11 cellular contexts compared by ENCODE assay signal in the genomic region with DNA sequence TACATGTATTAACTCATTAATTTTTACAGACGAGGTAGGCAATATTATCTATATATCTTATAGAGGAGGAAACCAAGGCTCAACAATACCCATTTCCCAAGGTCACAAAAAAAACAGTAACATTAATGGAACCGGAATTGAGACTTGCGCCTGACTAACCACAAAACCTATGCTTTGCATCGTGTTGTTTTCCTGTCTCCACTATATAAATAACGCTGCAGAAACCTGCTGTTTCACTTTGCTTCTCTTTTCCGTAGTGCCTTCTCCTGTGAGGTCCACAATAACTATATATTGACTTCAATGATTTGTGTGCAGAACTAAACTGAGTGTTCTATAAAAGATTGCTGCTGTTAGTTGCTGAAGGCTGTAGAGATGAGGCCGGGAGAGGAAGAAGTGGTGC.
DNase-seq lines count a peak whose midpoint lies in the region; ATAC-seq and TF ChIP-seq lines count a peak whose summit lies in the region.
"Had no signal": no experiment of that assay in that cellular context is flagged by ENCODE, and none has a peak within 500 bp of the region (broad histone marks: within the 10 kb centered on the region; RNA-seq: fewer than 3 reads in every experiment).

No MANE protein-coding gene starts in this region.

- H3K4me1 Mint-ChIP-seq in stimulated activated naive CD8-positive, alpha-beta T cell treated with anti-CD3 and anti-CD28 coated beads, Interleukin-15, Interleukin-2, amounts not matched to agents 100 ng/mL and 50 ng/mL, for 24 hours (ENCODE audit: low read depth), result peaks cover 40% of the 10 kb centered on the region
- peaks cover 13% of the 10 kb centered on the region for H3K4me1 Mint-ChIP-seq in endodermal cell

- no peak overlapping the region for H3K27ac ChIP-seq in endodermal cell (ENCODE audit: low read depth, low read length)
- H3K27ac ChIP-seq: C4-2B, PC-9 had no signal

- H3K27ac Mint-ChIP-seq in stimulated activated naive CD8-positive, alpha-beta T cell treated with anti-CD3 and anti-CD28 coated beads, Interleukin-15, Interleukin-2, amounts not matched to agents 100 ng/mL and 50 ng/mL, for 24 hours, result no peak overlapping the region
- H3K27ac Mint-ChIP-seq in endodermal cell, result no peak overlapping the region

- peaks cover 24% of the 10 kb centered on the region for H3K36me3 Mint-ChIP-seq in stimulated activated naive CD8-positive, alpha-beta T cell treated with anti-CD3 and anti-CD28 coated beads, Interleukin-15, Interleukin-2, amounts not matched to agents 100 ng/mL and 50 ng/mL, for 24 hours (ENCODE audit: low read depth)
- H3K36me3 Mint-ChIP-seq in endodermal cell (ENCODE audit: low read depth), result no peaks in the 10 kb centered on the region

- H3K27me3 ChIP-seq in endodermal cell (ENCODE audit: control insufficient read depth, insufficient read depth, low read length, poor library complexity, severe bottlenecking), result no peaks in the 10 kb centered on the region

- peak overlapping the region; percentile 12 for H3K4me3 Mint-ChIP-seq in stimulated activated naive CD8-positive, alpha-beta T cell treated with anti-CD3 and anti-CD28 coated beads, Interleukin-15, Interleukin-2, amounts not matched to agents 100 ng/mL and 50 ng/mL, for 24 hours
- H3K4me3 Mint-ChIP-seq in endodermal cell, result no peak overlapping the region

- no peak for ATAC-seq in stimulated activated naive CD8-positive, alpha-beta T cell treated with anti-CD3 and anti-CD28 coated beads, Interleukin-15, Interleukin-2, amounts not matched to agents 100 U/mL and 50 U/mL, for 24 hours
- peak; percentile 39 for ATAC-seq in HG02759 (IDR thresholded peaks at IDR 0.05; ENCODE audit: unreplicated experiment)

- H3K9me3 ChIP-seq in endodermal cell (ENCODE audit: control insufficient read depth, low read length), result no peaks in the 10 kb centered on the region

- H3K4me3 ChIP-seq in endodermal cell (ENCODE audit: low read length), result no peak overlapping the region
- H3K4me3 ChIP-seq: PC-9 had no signal

- H3K36me3 ChIP-seq in endodermal cell (ENCODE audit: control insufficient read depth, insufficient read depth, low read length), result no peaks in the 10 kb centered on the region

- no peak overlapping the region for H3K9ac ChIP-seq in endodermal cell (ENCODE audit: extremely low read depth, low read length, poor library complexity, severe bottlenecking)

- no peak for TF ChIP-seq CTCF in endodermal cell (conservative IDR thresholded peaks at IDR 0.05)

- H3K4me1 ChIP-seq in endodermal cell (ENCODE audit: control insufficient read depth, insufficient read depth, low read length), result peaks cover 2% of the 10 kb centered on the region

- H3K9me3 Mint-ChIP-seq in stimulated activated naive CD8-positive, alpha-beta T cell treated with anti-CD3 and anti-CD28 coated beads, Interleukin-15, Interleukin-2, amounts not matched to agents 100 ng/mL and 50 ng/mL, for 24 hours, result no peaks in the 10 kb centered on the region
- no peaks in the 10 kb centered on the region for H3K9me3 Mint-ChIP-seq in endodermal cell

- DNase-seq in stimulated activated naive CD8-positive, alpha-beta T cell treated with anti-CD3 and anti-CD28 coated beads, Interleukin-15, Interleukin-2, amounts not matched to agents 100 U/mL and 50 U/mL, for 24 hours, result no peak
- DNase-seq in NOMO-1 treated with dmso at 0.1 percent for 144 hours (lab: John Stamatoyannopoulos, UW; ENCODE audit: unreplicated experiment) (peak; percentile 4), anterior cingulate cortex (lab: John Stamatoyannopoulos, UW) (no peak), DMS114 treated with DMSO at 0.1 percent for 48 hours (lab: John Stamatoyannopoulos, UW; ENCODE audit: unreplicated experiment) (no peak), endodermal cell (no peak)
- DNase-seq in stimulated activated naive CD4-positive, alpha-beta T cell treated with Interleukin-2 at 50 U/mL for 16 hours (lab: John Stamatoyannopoulos, UW), result no peak
- DNase-seq: PC-9; stimulated activated CD4-positive, alpha-beta T cell treated with anti-CD3 and anti-CD28 coated beads, Interleukin-4, amount 100 ng/mL, for 24 hours had no signal

- no peaks in the 10 kb centered on the region for H3K27me3 Mint-ChIP-seq in stimulated activated naive CD8-positive, alpha-beta T cell treated with anti-CD3 and anti-CD28 coated beads, Interleukin-15, Interleukin-2, amounts not matched to agents 100 ng/mL and 50 ng/mL, for 24 hours
- no peaks in the 10 kb centered on the region for H3K27me3 Mint-ChIP-seq in endodermal cell (ENCODE audit: insufficient read depth)

- WGBS in endodermal cell (ENCODE audit: insufficient coverage in 1 of 2, insufficient read length in 1 of 2), 2 experiments, result 82 to 87% methylated on average over 5 to 6 of the region's 7 CpGs
